ENCODE assay signal across 32 cellular contexts in the genomic region with DNA sequence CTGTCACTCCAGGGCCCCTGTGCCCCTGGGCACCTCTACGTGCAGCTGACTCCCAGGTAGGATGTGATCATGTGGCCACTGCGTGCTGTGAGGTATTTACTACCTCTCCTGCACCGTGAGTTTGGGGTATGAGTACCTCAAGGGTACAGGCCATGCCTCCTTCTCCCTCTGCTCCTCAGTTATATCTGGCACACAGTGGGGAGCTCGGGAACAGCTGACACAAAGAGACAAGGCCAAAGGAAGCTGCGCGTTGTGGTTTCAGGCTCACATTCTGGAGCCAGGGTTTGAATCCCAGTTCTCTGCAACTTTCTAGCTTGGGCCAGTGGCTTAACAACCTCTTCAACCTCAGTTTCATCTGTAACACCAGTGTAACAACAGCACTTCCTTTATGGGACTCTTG. TPM values are rescaled to one million over a fixed set of nuclear protein-coding genes. Genes with fewer than 3 reads are reported as not detected.
"Had no signal": no experiment of that assay in that cellular context is flagged by ENCODE, and none has a peak within 500 bp of the region (broad histone marks: within the 10 kb centered on the region; RNA-seq: fewer than 3 reads in every experiment).

No MANE protein-coding gene starts in this region.

- H3K27me3 ChIP-seq: adrenal gland, ascending aorta, body of pancreas, breast epithelium, cardiac muscle cell, colonic mucosa had no signal

- H3K9me3 ChIP-seq: adrenal gland, ascending aorta, body of pancreas, breast epithelium, colonic mucosa had no signal

- H3K4me3 ChIP-seq: adrenal gland, ascending aorta, body of pancreas, breast epithelium, cardiac muscle cell, colonic mucosa had no signal

- DNase-seq: activated effector memory CD4-positive, alpha-beta T cell treated with Interleukin-2 at 50 U/mL for 16 hours; activated gamma-delta T cell; activated gamma-delta T cell treated with Interleukin-2 at 50 U/mL for 16 hours; activated naive CD4-positive, alpha-beta T cell; activated naive CD4-positive, alpha-beta T cell treated with anti-CD3 and anti-CD28 coated beads for 36 hours; activated naive CD4-positive, alpha-beta T cell treated with anti-CD3 and anti-CD28 coated beads, Interleukin-2, amount 10 ng/mL, durations not matched to agents 7 days and 5 days; activated naive CD4-positive, alpha-beta T cell treated with anti-CD3 and anti-CD28 coated beads, Interleukin-2, amount 50 U/mL, for 16 hours; activated naive CD4-positive, alpha-beta T cell treated with Interleukin-2 at 50 U/mL for 16 hours; activated naive CD8-positive, alpha-beta T cell treated with anti-CD3 and anti-CD28 coated beads for 36 hours; activated naive CD8-positive, alpha-beta T cell treated with anti-CD3 and anti-CD28 coated beads, Interleukin-2, amount 10 ng/mL, durations not matched to agents 7 days and 5 days; activated naive CD8-positive, alpha-beta T cell treated with anti-CD3 and anti-CD28 coated beads, Interleukin-2, amount 50 U/mL, for 24 hours; activated T-cell treated with anti-CD3 and anti-CD28 coated beads, Interleukin-2, amount 50 U/mL, for 1 hour; activated T-cell treated with anti-CD3 and anti-CD28 coated beads, Interleukin-2, amount 50 U/mL, for 24 hours; activated T-cell treated with anti-CD3 and anti-CD28 coated beads, Interleukin-2, amount 50 U/mL, for 4 hours; activated T-cell treated with anti-CD3 and anti-CD28 coated beads, Interleukin-2, amount 50 U/mL, for 48 hours; activated T-cell treated with anti-CD3 and anti-CD28 coated beads, Interleukin-2, amount 50 U/mL, for 72 hours; adrenal gland; amniotic stem cell; amygdala; anterior cingulate cortex; body of pancreas; brain microvascular endothelial cell; central memory CD4-positive, alpha-beta T cell; cerebellar nuclear complex; colonic mucosa had no signal

- H3K4me1 ChIP-seq: adrenal gland, ascending aorta, body of pancreas, breast epithelium, colonic mucosa had no signal

- ATAC-seq: activated naive CD4-positive, alpha-beta T cell treated with anti-CD3 and anti-CD28 coated beads, Interleukin-2, amount 50 U/mL, for 72 hours; activated naive CD8-positive, alpha-beta T cell treated with anti-CD3 and anti-CD28 coated beads, Interleukin-2, amount 50 U/mL, for 24 hours; activated T-cell treated with anti-CD3 and anti-CD28 coated beads, Interleukin-2, amount 50 U/mL, for 4 hours; activated T-cell treated with anti-CD3 and anti-CD28 coated beads, Interleukin-2, amount 50 U/mL, for 72 hours; activated T-helper 17 cell treated with anti-CD3 and anti-CD28 coated beads, Interleukin-2, amount 50 U/mL, for 72 hours; body of pancreas had no signal

- H3K36me3 ChIP-seq: adrenal gland, ascending aorta, brain microvascular endothelial cell, breast epithelium, cardiac muscle cell, colonic mucosa had no signal

RNA-seq across cellular contexts. Expression of gene SLC6A12, which starts 7.8 kb away (rescaled TPM):
- total RNA-seq: activated naive CD4-positive, alpha-beta T cell treated with anti-CD3 and anti-CD28 coated beads, Interleukin-2, amount 50 U/mL, for 72 hours; activated naive CD8-positive, alpha-beta T cell treated with anti-CD3 and anti-CD28 coated beads for 36 hours; activated naive CD8-positive, alpha-beta T cell treated with anti-CD3 and anti-CD28 coated beads, Interleukin-2, amount 10 ng/mL, durations not matched to agents 7 days and 5 days; activated T-helper 1 cell treated with anti-CD3 and anti-CD28 coated beads, Interleukin-12 subunit alpha, Interleukin-12 subunit beta, Interleukin-2, Interleukin-4 antibody, amounts not matched to agents 30 ng/mL and 10 ng/mL and 1 ng/mL, durations not matched to agents 14 hours and 24 hours and 36 hours; activated T-helper 17 cell treated with anti-CD3 and anti-CD28 coated beads, Interleukin-2, amount 50 U/mL, for 72 hours; bronchial epithelial cell had no signal

RNA-seq across cellular contexts. Expression of gene SLC6A13, which starts 40.9 kb away (rescaled TPM):
- total RNA-seq: activated naive CD4-positive, alpha-beta T cell treated with anti-CD3 and anti-CD28 coated beads for 36 hours; activated naive CD4-positive, alpha-beta T cell treated with anti-CD3 and anti-CD28 coated beads, Interleukin-2, amount 50 U/mL, for 72 hours; ascending aorta; body of pancreas; colonic mucosa had no signal
